Comparison of ENCODE assay signal across 1 cellular context in the genomic region with DNA sequence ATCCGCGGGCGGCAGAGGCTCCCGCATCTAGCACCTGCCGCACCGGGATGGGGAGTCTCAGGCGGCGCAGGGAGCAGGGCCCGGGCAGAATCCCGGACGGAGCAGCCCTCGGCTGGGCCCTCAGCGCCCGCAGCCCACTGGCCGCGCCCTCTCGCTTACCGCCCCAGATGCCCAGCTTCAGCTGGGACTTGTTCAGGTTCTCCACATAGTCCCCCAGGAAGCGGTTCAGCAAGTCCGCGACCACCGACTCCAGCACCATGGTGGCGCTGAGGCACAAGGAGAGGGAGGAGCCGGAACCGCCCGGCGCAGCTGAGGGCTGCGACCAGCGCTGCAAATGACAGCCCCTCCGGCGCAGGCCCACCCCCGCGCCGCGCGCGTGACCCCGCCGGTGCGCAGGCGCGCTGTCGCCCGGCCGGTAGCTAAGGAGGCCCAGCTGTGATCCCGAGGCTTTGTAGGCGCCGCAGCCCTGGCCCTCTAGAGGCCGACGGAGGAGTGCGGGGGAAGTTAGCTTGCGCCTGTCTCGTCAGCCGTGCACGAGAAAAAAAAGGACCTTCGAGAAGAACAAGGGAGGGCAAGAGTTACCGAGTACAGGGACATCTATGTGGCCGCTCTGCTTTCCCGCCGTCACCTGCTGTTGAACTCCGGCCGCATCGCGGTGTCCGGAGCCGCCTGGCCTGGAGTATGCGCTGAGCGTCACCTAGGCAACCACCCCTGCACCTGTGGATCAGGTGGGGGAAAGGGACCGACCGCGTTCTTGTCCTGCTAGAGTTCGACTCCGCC.
TF ChIP-seq lines count a peak whose summit lies in the region.

A gene with protein sequence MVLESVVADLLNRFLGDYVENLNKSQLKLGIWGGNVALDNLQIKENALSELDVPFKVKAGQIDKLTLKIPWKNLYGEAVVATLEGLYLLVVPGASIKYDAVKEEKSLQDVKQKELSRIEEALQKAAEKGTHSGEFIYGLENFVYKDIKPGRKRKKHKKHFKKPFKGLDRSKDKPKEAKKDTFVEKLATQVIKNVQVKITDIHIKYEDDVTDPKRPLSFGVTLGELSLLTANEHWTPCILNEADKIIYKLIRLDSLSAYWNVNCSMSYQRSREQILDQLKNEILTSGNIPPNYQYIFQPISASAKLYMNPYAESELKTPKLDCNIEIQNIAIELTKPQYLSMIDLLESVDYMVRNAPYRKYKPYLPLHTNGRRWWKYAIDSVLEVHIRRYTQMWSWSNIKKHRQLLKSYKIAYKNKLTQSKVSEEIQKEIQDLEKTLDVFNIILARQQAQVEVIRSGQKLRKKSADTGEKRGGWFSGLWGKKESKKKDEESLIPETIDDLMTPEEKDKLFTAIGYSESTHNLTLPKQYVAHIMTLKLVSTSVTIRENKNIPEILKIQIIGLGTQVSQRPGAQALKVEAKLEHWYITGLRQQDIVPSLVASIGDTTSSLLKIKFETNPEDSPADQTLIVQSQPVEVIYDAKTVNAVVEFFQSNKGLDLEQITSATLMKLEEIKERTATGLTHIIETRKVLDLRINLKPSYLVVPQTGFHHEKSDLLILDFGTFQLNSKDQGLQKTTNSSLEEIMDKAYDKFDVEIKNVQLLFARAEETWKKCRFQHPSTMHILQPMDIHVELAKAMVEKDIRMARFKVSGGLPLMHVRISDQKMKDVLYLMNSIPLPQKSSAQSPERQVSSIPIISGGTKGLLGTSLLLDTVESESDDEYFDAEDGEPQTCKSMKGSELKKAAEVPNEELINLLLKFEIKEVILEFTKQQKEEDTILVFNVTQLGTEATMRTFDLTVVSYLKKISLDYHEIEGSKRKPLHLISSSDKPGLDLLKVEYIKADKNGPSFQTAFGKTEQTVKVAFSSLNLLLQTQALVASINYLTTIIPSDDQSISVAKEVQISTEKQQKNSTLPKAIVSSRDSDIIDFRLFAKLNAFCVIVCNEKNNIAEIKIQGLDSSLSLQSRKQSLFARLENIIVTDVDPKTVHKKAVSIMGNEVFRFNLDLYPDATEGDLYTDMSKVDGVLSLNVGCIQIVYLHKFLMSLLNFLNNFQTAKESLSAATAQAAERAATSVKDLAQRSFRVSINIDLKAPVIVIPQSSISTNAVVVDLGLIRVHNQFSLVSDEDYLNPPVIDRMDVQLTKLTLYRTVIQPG (N-terminal part only) (minus strand): TSS at position 332 of the 780 bp plus-strand sequence. CDS start 73 bp downstream, at position 259.

TF ChIP-seq in K562, 482 proteins besides CTCF, POLR2A, EP300 and RAD21 (continued from another document and continues in another):
- TF ChIP-seq, protein P1, sequence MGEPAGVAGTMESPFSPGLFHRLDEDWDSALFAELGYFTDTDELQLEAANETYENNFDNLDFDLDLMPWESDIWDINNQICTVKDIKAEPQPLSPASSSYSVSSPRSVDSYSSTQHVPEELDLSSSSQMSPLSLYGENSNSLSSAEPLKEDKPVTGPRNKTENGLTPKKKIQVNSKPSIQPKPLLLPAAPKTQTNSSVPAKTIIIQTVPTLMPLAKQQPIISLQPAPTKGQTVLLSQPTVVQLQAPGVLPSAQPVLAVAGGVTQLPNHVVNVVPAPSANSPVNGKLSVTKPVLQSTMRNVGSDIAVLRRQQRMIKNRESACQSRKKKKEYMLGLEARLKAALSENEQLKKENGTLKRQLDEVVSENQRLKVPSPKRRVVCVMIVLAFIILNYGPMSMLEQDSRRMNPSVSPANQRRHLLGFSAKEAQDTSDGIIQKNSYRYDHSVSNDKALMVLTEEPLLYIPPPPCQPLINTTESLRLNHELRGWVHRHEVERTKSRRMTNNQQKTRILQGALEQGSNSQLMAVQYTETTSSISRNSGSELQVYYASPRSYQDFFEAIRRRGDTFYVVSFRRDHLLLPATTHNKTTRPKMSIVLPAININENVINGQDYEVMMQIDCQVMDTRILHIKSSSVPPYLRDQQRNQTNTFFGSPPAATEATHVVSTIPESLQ (CRISPR knock-in tag; IDR thresholded peaks at IDR 0.05), result no peak
- no peak for TF ChIP-seq CCAR2 (IDR thresholded peaks at IDR 0.05; ENCODE audit: low read depth, low read length)
- no peak for TF ChIP-seq CREB1 (IDR thresholded peaks at IDR 0.05)
- peak; percentile 68; the same call in 1 of the 2 replicates for TF ChIP-seq CREB1 (CRISPR knock-in tag; IDR thresholded peaks at IDR 0.05)
- TF ChIP-seq UBTF (IDR thresholded peaks at IDR 0.05; ENCODE audit: borderline replicate concordance in 1 of 2, low read depth in 2 of 2, low read length in 2 of 2), result peak in 1 of 2 experiments; percentile 47; a peak in 1 of 4 replicates
- no peak for TF ChIP-seq DNMT1 (IDR thresholded peaks at IDR 0.05)
- no peak for TF ChIP-seq ZNF740 (CRISPR knock-in tag; IDR thresholded peaks at IDR 0.05)
- no peak for TF ChIP-seq ZNF740 (tag; IDR thresholded peaks at IDR 0.05)
- no peak; the same call in 1 of the 2 replicates for TF ChIP-seq PML (IDR thresholded peaks at IDR 0.05; ENCODE audit: low read length)
- peak; percentile 97 for TF ChIP-seq ZNF384 (IDR thresholded peaks at IDR 0.05; ENCODE audit: low read depth, low read length)
- no peak for TF ChIP-seq NCOA6 (IDR thresholded peaks at IDR 0.05)
- peak; percentile 40 for TF ChIP-seq HNRNPLL (IDR thresholded peaks at IDR 0.05; ENCODE audit: low read depth, low read length, poor library complexity, severe bottlenecking)
- TF ChIP-seq ZNF589 (CRISPR knock-in tag; IDR thresholded peaks at IDR 0.05; ENCODE audit: low read depth), result no peak
- TF ChIP-seq HINFP (tag; conservative IDR thresholded peaks at IDR 0.05; ENCODE audit: low read depth), result no peak
- no peak for TF ChIP-seq IRF2 (CRISPR knock-in tag; IDR thresholded peaks at IDR 0.05)
- TF ChIP-seq POLR2AphosphoS2 (IDR thresholded peaks at IDR 0.05; ENCODE audit: low read length), result no peak
- TF ChIP-seq SMARCC2 (IDR thresholded peaks at IDR 0.05; ENCODE audit: low read depth), result no peak
- TF ChIP-seq MXI1 (IDR thresholded peaks at IDR 0.05; ENCODE audit: low read depth, low read length), result peak; percentile 57; the same call in 1 of the 2 replicates
- no peak for TF ChIP-seq ILF3 (IDR thresholded peaks at IDR 0.05; ENCODE audit: borderline replicate concordance)
- 0 out of 2 replicates have a peak, but pooled peaks have one; percentile 27 for TF ChIP-seq SMARCE1 (IDR thresholded peaks at IDR 0.05)
- TF ChIP-seq, protein P2, sequence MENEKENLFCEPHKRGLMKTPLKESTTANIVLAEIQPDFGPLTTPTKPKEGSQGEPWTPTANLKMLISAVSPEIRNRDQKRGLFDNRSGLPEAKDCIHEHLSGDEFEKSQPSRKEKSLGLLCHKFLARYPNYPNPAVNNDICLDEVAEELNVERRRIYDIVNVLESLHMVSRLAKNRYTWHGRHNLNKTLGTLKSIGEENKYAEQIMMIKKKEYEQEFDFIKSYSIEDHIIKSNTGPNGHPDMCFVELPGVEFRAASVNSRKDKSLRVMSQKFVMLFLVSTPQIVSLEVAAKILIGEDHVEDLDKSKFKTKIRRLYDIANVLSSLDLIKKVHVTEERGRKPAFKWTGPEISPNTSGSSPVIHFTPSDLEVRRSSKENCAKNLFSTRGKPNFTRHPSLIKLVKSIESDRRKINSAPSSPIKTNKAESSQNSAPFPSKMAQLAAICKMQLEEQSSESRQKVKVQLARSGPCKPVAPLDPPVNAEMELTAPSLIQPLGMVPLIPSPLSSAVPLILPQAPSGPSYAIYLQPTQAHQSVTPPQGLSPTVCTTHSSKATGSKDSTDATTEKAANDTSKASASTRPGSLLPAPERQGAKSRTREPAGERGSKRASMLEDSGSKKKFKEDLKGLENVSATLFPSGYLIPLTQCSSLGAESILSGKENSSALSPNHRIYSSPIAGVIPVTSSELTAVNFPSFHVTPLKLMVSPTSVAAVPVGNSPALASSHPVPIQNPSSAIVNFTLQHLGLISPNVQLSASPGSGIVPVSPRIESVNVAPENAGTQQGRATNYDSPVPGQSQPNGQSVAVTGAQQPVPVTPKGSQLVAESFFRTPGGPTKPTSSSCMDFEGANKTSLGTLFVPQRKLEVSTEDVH (IDR thresholded peaks at IDR 0.05; ENCODE audit: low read depth, partially characterized antibody), result peak; percentile 24
